23 cellular contexts compared by ENCODE assay signal in genomic region chr21:26028183-26028582, GRCh38.
A peak's percentile ranks its signal among the peaks of the same experiment; 100 is the strongest.
DNase-seq lines count a peak whose midpoint lies in the region; ATAC-seq and TF ChIP-seq lines count a peak whose summit lies in the region.
"Had no signal": no experiment of that assay in that cellular context is flagged by ENCODE, and none has a peak within 500 bp of the region (broad histone marks: within the 10 kb centered on the region; RNA-seq: fewer than 3 reads in every experiment).

No MANE protein-coding gene starts in this region.

- H3K27ac Mint-ChIP-seq in HFFc6 = peak overlapping the region; percentile 45
- peak overlapping the region; percentile 68; the same call in 1 of the 2 replicates for H3K27ac Mint-ChIP-seq in WTC11
- H3K27ac Mint-ChIP-seq in activated naive CD8-positive, alpha-beta T cell treated with anti-CD3 and anti-CD28 coated beads for 36 hours = no peak overlapping the region
- H3K27ac Mint-ChIP-seq: B cell; CD8-positive, alpha-beta T cell had no signal

- H3K36me3 Mint-ChIP-seq in HFFc6 (ENCODE audit: low read depth) (peaks cover 21% of the 10 kb centered on the region), WTC11 (peaks cover 34% of the 10 kb centered on the region)
- H3K36me3 Mint-ChIP-seq in activated naive CD8-positive, alpha-beta T cell treated with anti-CD3 and anti-CD28 coated beads for 36 hours = peaks cover 8% of the 10 kb centered on the region

- H3K27me3 Mint-ChIP-seq in HFFc6 (ENCODE audit: insufficient read depth) = no peaks in the 10 kb centered on the region; the same call in 1 of the 2 replicates
- H3K27me3 Mint-ChIP-seq in WTC11 (ENCODE audit: low read depth) = no peaks in the 10 kb centered on the region
- H3K27me3 Mint-ChIP-seq in activated naive CD8-positive, alpha-beta T cell treated with anti-CD3 and anti-CD28 coated beads for 36 hours = no peaks in the 10 kb centered on the region
- H3K27me3 Mint-ChIP-seq: B cell had no signal

- H3K4me3 Mint-ChIP-seq in HFFc6 (no peak overlapping the region), WTC11 (no peak overlapping the region)
- no peak overlapping the region for H3K4me3 Mint-ChIP-seq in activated naive CD8-positive, alpha-beta T cell treated with anti-CD3 and anti-CD28 coated beads for 36 hours
- H3K4me3 Mint-ChIP-seq: B cell; CD8-positive, alpha-beta T cell had no signal

- ATAC-seq in WTC11 = no peak
- no peak for ATAC-seq in GM18868 (IDR thresholded peaks at IDR 0.05; ENCODE audit: unreplicated experiment)
- no peak for ATAC-seq in HG02852 (IDR thresholded peaks at IDR 0.05; ENCODE audit: unreplicated experiment)
- no peak for ATAC-seq in HG03095 (IDR thresholded peaks at IDR 0.05; ENCODE audit: unreplicated experiment)
- ATAC-seq: CD8-positive, alpha-beta T cell; HepG2; PC-3; Right ventricle myocardium inferior had no signal

- H3K4me1 Mint-ChIP-seq in HFFc6 (ENCODE audit: low read depth) = peaks cover 70% of the 10 kb centered on the region
- H3K4me1 Mint-ChIP-seq in WTC11 = peaks cover 69% of the 10 kb centered on the region
- no peaks in the 10 kb centered on the region for H3K4me1 Mint-ChIP-seq in activated naive CD8-positive, alpha-beta T cell treated with anti-CD3 and anti-CD28 coated beads for 36 hours
- H3K4me1 Mint-ChIP-seq: B cell had no signal

- CTCF ChIA-PET in WTC11 (lab: Charles Lee) = interaction anchor here (0.6 to 1.3 kb wide), 2 partner anchors 19 to 143 kb away, joined by 3 to 4 read pairs; no protein-coding TSS in a partner anchor

- POLR2A ChIA-PET in WTC11 (lab: Charles Lee) = no interaction called here

- DNase-seq in HFFc6 (no peak), WTC11 (ENCODE audit: low spot score) (no peak), kidney tubule cell (ENCODE audit: low spot score) (peak; percentile 35)
- DNase-seq in activated naive CD8-positive, alpha-beta T cell treated with anti-CD3 and anti-CD28 coated beads for 36 hours = no peak
- DNase-seq: Calu3; CD8-positive, alpha-beta T cell; DMS79 treated with DMSO at 0.1 percent for 48 hours; Kasumi-1; MV-4-11; NCI-H1105; NCI-H146; NCI-H1930; NCI-H446; NCI-H524 treated with DMSO at 0.1 percent for 48 hours; NCI-H774; PC-3; SJCRH30 had no signal

- no peak for TF ChIP-seq CTCF in HFFc6 (IDR thresholded peaks at IDR 0.05)
- TF ChIP-seq CTCF in WTC11 (IDR thresholded peaks at IDR 0.05) = no peak

- H3K9me3 Mint-ChIP-seq in HFFc6 (no peaks in the 10 kb centered on the region), WTC11 (no peaks in the 10 kb centered on the region)
- no peaks in the 10 kb centered on the region for H3K9me3 Mint-ChIP-seq in activated naive CD8-positive, alpha-beta T cell treated with anti-CD3 and anti-CD28 coated beads for 36 hours
- H3K9me3 Mint-ChIP-seq: CD8-positive, alpha-beta T cell had no signal

TF ChIP-seq in WTC11, 78 proteins besides CTCF, POLR2A, EP300 and RAD21:
- no peak for TF ChIP-seq ESRRA (CRISPR knock-in tag; IDR thresholded peaks at IDR 0.05; ENCODE audit: borderline replicate concordance)
- TF ChIP-seq USF2 (CRISPR knock-in tag; IDR thresholded peaks at IDR 0.05) = no peak
- TF ChIP-seq ATF3 (CRISPR knock-in tag; conservative IDR thresholded peaks at IDR 0.05) = no peak
- no peak for TF ChIP-seq GTF2I (CRISPR knock-in tag; conservative IDR thresholded peaks at IDR 0.05)
